ENCODE assay signal across 9 cellular contexts in the genomic region with DNA sequence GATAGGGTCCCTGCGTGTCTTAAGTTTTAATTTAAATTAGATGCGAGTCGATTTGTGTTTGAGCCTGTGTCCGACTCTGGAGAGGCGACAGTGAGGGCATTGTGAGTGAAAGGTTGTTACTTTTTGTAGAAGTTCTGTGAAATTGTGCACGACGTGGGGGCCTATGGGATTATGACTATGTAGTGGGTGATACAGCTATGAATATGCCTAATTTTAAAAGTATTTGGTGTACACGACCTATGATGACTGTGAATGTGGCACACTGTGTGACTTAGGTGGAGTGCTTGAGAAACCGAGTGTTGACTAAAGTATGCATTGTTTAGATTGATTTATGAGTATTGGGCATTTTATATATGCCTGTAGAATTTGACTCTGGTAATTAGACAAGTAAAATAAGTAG. TPM values are rescaled to one million over a fixed set of nuclear protein-coding genes. Genes with fewer than 3 reads are reported as not detected.
DNase-seq lines count a peak whose midpoint lies in the region; FAIRE-seq and TF ChIP-seq lines count a peak whose summit lies in the region.
"Had no signal": no experiment of that assay in that cellular context is flagged by ENCODE, and none has a peak within 500 bp of the region (broad histone marks: within the 10 kb centered on the region; RNA-seq: fewer than 3 reads in every experiment).

No MANE protein-coding gene starts in this region.

- peaks cover 28% of the 10 kb centered on the region for H3K79me2 ChIP-seq in keratinocyte (ENCODE audit: control insufficient read depth, insufficient read depth, low read length)

- peak overlapping the region; percentile 98 for H3K4me3 Mint-ChIP-seq in activated CD4-positive, alpha-beta T cell treated with anti-CD3 and anti-CD28 coated beads, Interleukin-2, amount 10 ng/mL, durations not matched to agents 24 days and 14 days
- H3K4me3 Mint-ChIP-seq in activated T-helper 2 cell treated with anti-CD3 and anti-CD28 coated beads, Interferon-gamma antibody, Interleukin-2, Interleukin-4, amounts not matched to agents 10 μg/mL and 5 μg/mL and 100 μg/mL, durations not matched to agents 14 hours and 24 hours and 36 hours (ENCODE audit: low read depth): peak overlapping the region; percentile 95

- no peaks in the 10 kb centered on the region for H4K20me1 ChIP-seq in keratinocyte (ENCODE audit: control insufficient read depth, extremely low read depth, insufficient read depth, low read length)

- peaks cover 2 to 21% of the 10 kb centered on the region in 2 experiments for H3K36me3 ChIP-seq in keratinocyte (ENCODE audit: control insufficient read depth in 2 of 2, extremely low read depth in 1 of 2, insufficient read depth in 2 of 2, low read length in 2 of 2)
- no peaks in the 10 kb centered on the region for H3K36me3 ChIP-seq in testis (ENCODE audit: low read depth, missing control alignments)

- H3K27me3 ChIP-seq in keratinocyte (ENCODE audit: control insufficient read depth, extremely low read depth, insufficient read depth, low read length): no peaks in the 10 kb centered on the region
- no peaks in the 10 kb centered on the region for H3K27me3 ChIP-seq in testis

- no peaks in the 10 kb centered on the region for H3K9me1 ChIP-seq in keratinocyte (ENCODE audit: control insufficient read depth, extremely low read depth, insufficient read depth, low read length)

- intact Hi-C loops in activated CD4-positive, alpha-beta T cell treated with anti-CD3 and anti-CD28 coated beads, Interleukin-2, amount 10 ng/mL, durations not matched to agents 24 days and 14 days (cut with micrococcal nuclease): loop anchor here (5.0 to 10.0 kb wide), 6 partner anchors 149 to 687 kb away; a partner anchor contains a TSS
- intact Hi-C loops in activated T-helper 2 cell treated with anti-CD3 and anti-CD28 coated beads, Interferon-gamma antibody, Interleukin-2, Interleukin-4, amounts not matched to agents 10 μg/mL and 5 μg/mL and 100 μg/mL, durations not matched to agents 14 hours and 24 hours and 36 hours (cut with micrococcal nuclease): loop anchor here (5.0 to 10.0 kb wide), 4 partner anchors 116 to 779 kb away; a partner anchor contains a TSS
- intact Hi-C loops in testis (cut with DNase I; ENCODE audit: low total_unique reads): no loop called here

- no peak for FAIRE-seq in keratinocyte (lab: Jason Lieb, UNC)
- FAIRE-seq: D721Med had no signal

- no peaks in the 10 kb centered on the region for H3K27me3 Mint-ChIP-seq in activated CD4-positive, alpha-beta T cell treated with anti-CD3 and anti-CD28 coated beads, Interleukin-2, amount 10 ng/mL, durations not matched to agents 24 days and 14 days
- no peaks in the 10 kb centered on the region for H3K27me3 Mint-ChIP-seq in activated T-helper 2 cell treated with anti-CD3 and anti-CD28 coated beads, Interferon-gamma antibody, Interleukin-2, Interleukin-4, amounts not matched to agents 10 μg/mL and 5 μg/mL and 100 μg/mL, durations not matched to agents 14 hours and 24 hours and 36 hours (ENCODE audit: low read depth)

- TF ChIP-seq CTCF in keratinocyte (optimal IDR thresholded peaks at IDR 0.05 in 1 of 3, IDR thresholded peaks at IDR 0.05 in 1 of 3, conservative IDR thresholded peaks at IDR 0.05 in 1 of 3; ENCODE audit: extremely low read depth in 1 of 3, insufficient read depth in 2 of 3, low read length in 3 of 3) (no peak), testis (IDR thresholded peaks at IDR 0.05) (no peak)

- H3K4me1 Mint-ChIP-seq in activated CD4-positive, alpha-beta T cell treated with anti-CD3 and anti-CD28 coated beads, Interleukin-2, amount 10 ng/mL, durations not matched to agents 24 days and 14 days: peaks cover 28% of the 10 kb centered on the region
- peaks cover 17% of the 10 kb centered on the region for H3K4me1 Mint-ChIP-seq in activated T-helper 2 cell treated with anti-CD3 and anti-CD28 coated beads, Interferon-gamma antibody, Interleukin-2, Interleukin-4, amounts not matched to agents 10 μg/mL and 5 μg/mL and 100 μg/mL, durations not matched to agents 14 hours and 24 hours and 36 hours (ENCODE audit: low read depth)

- peak overlapping the region; percentile 94 for H2AFZ ChIP-seq in keratinocyte (ENCODE audit: control insufficient read depth, low read length)

- DNase-seq in activated CD4-positive, alpha-beta T cell treated with anti-CD3 and anti-CD28 coated beads, Interleukin-2, amount 10 ng/mL, durations not matched to agents 24 days and 14 days: no peak
- no peak for DNase-seq in activated CD4-positive, alpha-beta T cell treated with anti-CD3 and anti-CD28 coated beads, Interleukin-2, amount 50 U/mL, for 1 hour
- no peak for DNase-seq in activated T-helper 2 cell treated with anti-CD3 and anti-CD28 coated beads, Interferon-gamma antibody, Interleukin-2, Interleukin-4, amounts not matched to agents 10 μg/mL and 5 μg/mL and 100 μg/mL, durations not matched to agents 14 hours and 24 hours and 36 hours (ENCODE audit: low spot score)
- DNase-seq in keratinocyte (ENCODE audit: low read depth, low spot score): no peak
- no peak for DNase-seq in testis
- no peak for DNase-seq in stimulated activated CD4-positive, alpha-beta T cell treated with anti-CD3 and anti-CD28 coated beads, Interleukin-15, amount 100 ng/mL, for 24 hours
- DNase-seq in AG08395 (ENCODE audit: low spot score): no peak
- no peak for DNase-seq in dedifferentiated amniotic fluid mesenchymal stem cell (ENCODE audit: extremely low spot score)

- no peaks in the 10 kb centered on the region for H3K9me3 ChIP-seq in keratinocyte (ENCODE audit: control insufficient read depth, low read depth, low read length)
- no peaks in the 10 kb centered on the region for H3K9me3 ChIP-seq in testis

- H3K27ac ChIP-seq in keratinocyte (ENCODE audit: control insufficient read depth, insufficient read depth, low read length): peak overlapping the region; percentile 72
- H3K27ac ChIP-seq in testis: peak overlapping the region; percentile 8 to 56

- H3K4me3 ChIP-seq in keratinocyte (ENCODE audit: control insufficient read depth in 2 of 3, extremely low read depth in 1 of 3, insufficient read depth in 2 of 3, low read depth in 1 of 3, low read length in 3 of 3): peak overlapping the region; percentile 80 to 94 (median 91)
- peak overlapping the region; percentile 68 to 80 for H3K4me3 ChIP-seq in testis

- H3K4me2 ChIP-seq in keratinocyte (ENCODE audit: control insufficient read depth, extremely low read depth, insufficient read depth, low read depth, low read length): peak overlapping the region; percentile 97

- H3K27ac Mint-ChIP-seq in activated CD4-positive, alpha-beta T cell treated with anti-CD3 and anti-CD28 coated beads, Interleukin-2, amount 10 ng/mL, durations not matched to agents 24 days and 14 days: peak overlapping the region; percentile 95
- H3K27ac Mint-ChIP-seq in activated T-helper 2 cell treated with anti-CD3 and anti-CD28 coated beads, Interferon-gamma antibody, Interleukin-2, Interleukin-4, amounts not matched to agents 10 μg/mL and 5 μg/mL and 100 μg/mL, durations not matched to agents 14 hours and 24 hours and 36 hours: peak overlapping the region; percentile 83

- dilution Hi-C loops in keratinocyte (cut with MboI; ENCODE audit: extremely low pct_ligation_motif_present, low sequenced_read_pairs): no loop called here

- H3K4me1 ChIP-seq in keratinocyte (ENCODE audit: control insufficient read depth, extremely low read depth, insufficient read depth, low read length) (no peaks in the 10 kb centered on the region), testis (peaks cover 12% of the 10 kb centered on the region)

- no peak for TF ChIP-seq POLR2A in testis (IDR thresholded peaks at IDR 0.05)

- peak overlapping the region; percentile 89 for H3K9ac ChIP-seq in keratinocyte (ENCODE audit: control insufficient read depth, extremely low read depth, insufficient read depth, low read length)

- peaks cover 21% of the 10 kb centered on the region for H3K9me3 Mint-ChIP-seq in activated CD4-positive, alpha-beta T cell treated with anti-CD3 and anti-CD28 coated beads, Interleukin-2, amount 10 ng/mL, durations not matched to agents 24 days and 14 days
- H3K9me3 Mint-ChIP-seq in activated T-helper 2 cell treated with anti-CD3 and anti-CD28 coated beads, Interferon-gamma antibody, Interleukin-2, Interleukin-4, amounts not matched to agents 10 μg/mL and 5 μg/mL and 100 μg/mL, durations not matched to agents 14 hours and 24 hours and 36 hours: peaks cover 41% of the 10 kb centered on the region

- peaks cover 73% of the 10 kb centered on the region for H3K36me3 Mint-ChIP-seq in activated CD4-positive, alpha-beta T cell treated with anti-CD3 and anti-CD28 coated beads, Interleukin-2, amount 10 ng/mL, durations not matched to agents 24 days and 14 days (ENCODE audit: low read depth)
- H3K36me3 Mint-ChIP-seq in activated T-helper 2 cell treated with anti-CD3 and anti-CD28 coated beads, Interferon-gamma antibody, Interleukin-2, Interleukin-4, amounts not matched to agents 10 μg/mL and 5 μg/mL and 100 μg/mL, durations not matched to agents 14 hours and 24 hours and 36 hours (ENCODE audit: low read depth): peaks cover 76% of the 10 kb centered on the region

- 4 to 7% methylated on average over 9 of the region's 9 CpGs for WGBS in testis, 2 donors

RNA-seq across cellular contexts. Expression of a gene that starts 0.6 kb away (rescaled TPM):
- total RNA-seq in activated CD4-positive, alpha-beta T cell treated with anti-CD3 and anti-CD28 coated beads, Interleukin-2, amount 10 ng/mL, durations not matched to agents 24 days and 14 days: 8.2 and 8.3 TPM in 2 replicates
- total RNA-seq in activated T-helper 2 cell treated with anti-CD3 and anti-CD28 coated beads, Interferon-gamma antibody, Interleukin-2, Interleukin-4, amounts not matched to agents 10 μg/mL and 5 μg/mL and 100 μg/mL, durations not matched to agents 14 hours and 24 hours and 36 hours: 7.6 and 7.7 TPM in 2 replicates
- 4.0 to 7.5 TPM (median 7.2 TPM) in 3 replicates for polyA plus RNA-seq in keratinocyte
- polyA plus RNA-seq in keratinocyte (2011; ENCODE audit: low read depth): 6.7 TPM
- 2.6 and 6.9 TPM in 2 replicates for polyA plus RNA-seq in keratinocyte (2011; cell fraction: cytosol; rRNA removed)
- polyA plus RNA-seq in keratinocyte (2011; cell fraction: nucleus; rRNA removed): 10.8 and 16.9 TPM in 2 replicates
- 3.6 and 5.8 TPM in 2 replicates for polyA plus RNA-seq in keratinocyte (2012; ENCODE audit: low replicate concordance)
- 1.4 to 7.0 TPM (median 4.9 TPM) in 3 replicates for polyA minus RNA-seq in keratinocyte
- 2.1 TPM for polyA minus RNA-seq in keratinocyte (2011; cell fraction: cytosol; rRNA and poly(A)+ RNA removed)
- 7.4 and 13.0 TPM in 2 replicates for polyA minus RNA-seq in keratinocyte (2011; cell fraction: nucleus; rRNA and poly(A)+ RNA removed)
- total RNA-seq in testis: 10 to 100 TPM in 1 of 2 donors, 1 to 10 TPM in 1; 9.8 to 17.0 TPM
- polyA plus RNA-seq in testis (ENCODE audit: insufficient read depth, low read depth, low replicate concordance): 17.9 TPM

RNA-seq across cellular contexts. Expression of a gene that starts 21.4 kb away (rescaled TPM):
- total RNA-seq in activated CD4-positive, alpha-beta T cell treated with anti-CD3 and anti-CD28 coated beads, Interleukin-2, amount 10 ng/mL, durations not matched to agents 24 days and 14 days: 5.4 and 6.1 TPM in 2 replicates
- 5.0 and 5.7 TPM in 2 replicates for total RNA-seq in activated T-helper 2 cell treated with anti-CD3 and anti-CD28 coated beads, Interferon-gamma antibody, Interleukin-2, Interleukin-4, amounts not matched to agents 10 μg/mL and 5 μg/mL and 100 μg/mL, durations not matched to agents 14 hours and 24 hours and 36 hours
- polyA plus RNA-seq in keratinocyte (3.0 to 5.3 TPM (median 4.4 TPM) in 3 replicates), testis (ENCODE audit: insufficient read depth, low read depth, low replicate concordance) (13.0 TPM)
- polyA plus RNA-seq in keratinocyte (2011; ENCODE audit: low read depth): 10.1 TPM
- polyA plus RNA-seq in keratinocyte (2011; cell fraction: cytosol; rRNA removed): 1.4 and 3.2 TPM in 2 replicates
- 8.5 and 11.8 TPM in 2 replicates for polyA plus RNA-seq in keratinocyte (2011; cell fraction: nucleus; rRNA removed)
- polyA plus RNA-seq in keratinocyte (2012; ENCODE audit: low replicate concordance): 3.0 and 3.6 TPM in 2 replicates
- polyA minus RNA-seq in keratinocyte: 1.7 to 6.1 TPM (median 3.2 TPM) in 3 replicates
- 2.5 TPM for polyA minus RNA-seq in keratinocyte (2011; cell fraction: cytosol; rRNA and poly(A)+ RNA removed)
- 4.1 and 9.1 TPM in 2 replicates for polyA minus RNA-seq in keratinocyte (2011; cell fraction: nucleus; rRNA and poly(A)+ RNA removed)
- 10 to 100 TPM; 10.2 to 12.8 TPM for total RNA-seq in testis
